Comparison of ENCODE assay signal across 1 cellular context in the genomic region with DNA sequence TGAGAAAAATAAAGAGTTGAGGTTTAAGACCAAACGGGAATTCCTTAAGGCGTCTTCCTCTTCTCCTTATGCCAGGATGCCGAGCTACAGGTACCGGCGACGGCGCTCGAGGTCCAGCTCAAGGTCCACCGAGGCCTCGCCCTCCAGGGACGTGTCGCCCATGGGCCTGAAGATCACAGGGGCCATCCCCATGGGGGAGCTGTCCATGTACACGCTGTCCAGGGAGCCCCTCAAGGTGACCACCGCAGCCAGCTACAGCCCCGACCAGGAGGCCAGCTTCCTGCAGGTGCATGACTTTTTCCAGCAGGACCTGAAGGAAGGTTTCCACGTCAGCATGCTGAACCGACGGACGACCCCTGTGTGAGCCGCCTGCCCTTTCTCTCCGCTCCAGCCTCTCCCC.
TF ChIP-seq lines count a peak whose summit lies in the region.

No MANE protein-coding gene starts in this region.

TF ChIP-seq in H1, 55 proteins besides CTCF, POLR2A, EP300 and RAD21 (continued from another document):
- TF ChIP-seq PHF8 (conservative IDR thresholded peaks at IDR 0.05; ENCODE audit: low read depth, low read length) (no peak), KDM4A (IDR thresholded peaks at IDR 0.05; ENCODE audit: low read depth, low read length, severe bottlenecking) (no peak), CBX5 (IDR thresholded peaks at IDR 0.05; ENCODE audit: low read depth, low read length) (no peak), RNF2 (IDR thresholded peaks at IDR 0.05; ENCODE audit: borderline replicate concordance, low read depth, low read length, missing control alignments, poor library complexity, severe bottlenecking) (no peak), ZNF274 (IDR thresholded peaks at IDR 0.05; ENCODE audit: borderline replicate concordance, extremely low read depth, low read length) (no peak)
- TF ChIP-seq, protein P1, sequence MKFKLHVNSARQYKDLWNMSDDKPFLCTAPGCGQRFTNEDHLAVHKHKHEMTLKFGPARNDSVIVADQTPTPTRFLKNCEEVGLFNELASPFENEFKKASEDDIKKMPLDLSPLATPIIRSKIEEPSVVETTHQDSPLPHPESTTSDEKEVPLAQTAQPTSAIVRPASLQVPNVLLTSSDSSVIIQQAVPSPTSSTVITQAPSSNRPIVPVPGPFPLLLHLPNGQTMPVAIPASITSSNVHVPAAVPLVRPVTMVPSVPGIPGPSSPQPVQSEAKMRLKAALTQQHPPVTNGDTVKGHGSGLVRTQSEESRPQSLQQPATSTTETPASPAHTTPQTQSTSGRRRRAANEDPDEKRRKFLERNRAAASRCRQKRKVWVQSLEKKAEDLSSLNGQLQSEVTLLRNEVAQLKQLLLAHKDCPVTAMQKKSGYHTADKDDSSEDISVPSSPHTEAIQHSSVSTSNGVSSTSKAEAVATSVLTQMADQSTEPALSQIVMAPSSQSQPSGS (IDR thresholded peaks at IDR 0.05; ENCODE audit: low read length) = no peak
TF ChIP-seq in H1: peak in this region for 0.
